16 cellular contexts compared by ENCODE assay signal in the genomic region with DNA sequence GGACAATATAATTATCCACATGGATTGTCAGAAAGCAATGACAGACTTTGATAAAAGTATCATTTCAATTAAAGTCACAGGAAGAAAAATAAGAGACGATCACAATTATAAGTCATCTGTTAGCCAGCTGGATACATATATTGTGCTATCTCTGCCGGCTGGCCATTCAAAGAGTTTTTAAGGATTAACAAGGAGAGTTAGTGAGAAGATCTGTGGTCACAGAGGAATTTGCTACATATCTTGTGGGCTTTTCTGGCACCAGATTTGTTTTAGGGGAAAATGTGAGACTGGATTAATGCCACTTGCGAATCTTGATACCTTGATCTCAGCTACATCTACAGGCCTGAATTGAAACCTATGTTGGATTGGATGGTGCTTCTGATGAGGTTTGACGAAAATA.
A peak's percentile ranks its signal among the peaks of the same experiment; 100 is the strongest.
DNase-seq lines count a peak whose midpoint lies in the region; ATAC-seq and TF ChIP-seq lines count a peak whose summit lies in the region.
"Had no signal": no experiment of that assay in that cellular context is flagged by ENCODE, and none has a peak within 500 bp of the region (broad histone marks: within the 10 kb centered on the region; RNA-seq: fewer than 3 reads in every experiment).

No MANE protein-coding gene starts in this region.

- H3K27me3 Mint-ChIP-seq in mesothelial cell of epicardium (ENCODE audit: low read depth) = no peaks in the 10 kb centered on the region
- H3K27me3 Mint-ChIP-seq: central memory CD8-positive, alpha-beta T cell had no signal

- no peak overlapping the region for H3K4me3 Mint-ChIP-seq in mesothelial cell of epicardium
- H3K4me3 Mint-ChIP-seq: central memory CD8-positive, alpha-beta T cell; endodermal cell had no signal

- H3K9me3 Mint-ChIP-seq in mesothelial cell of epicardium = peaks cover 8% of the 10 kb centered on the region
- H3K9me3 Mint-ChIP-seq: central memory CD8-positive, alpha-beta T cell had no signal

- DNase-seq in AG09319 (ENCODE audit: extremely low read depth, low read depth) = peak; percentile 37
- DNase-seq in HS-27A (ENCODE audit: low read depth) = peak; percentile 88
- DNase-seq in astrocyte of the hippocampus (ENCODE audit: low read depth, low spot score) = peak; percentile 77
- no peak for DNase-seq in mesothelial cell of epicardium (ENCODE audit: low spot score in 2 of 2, unreplicated experiment in 2 of 2)
- DNase-seq in NCI-H526 treated with DMSO at 0.1 percent for 48 hours (lab: John Stamatoyannopoulos, UW) = no peak
- no peak for DNase-seq in DMS 273 treated with DMSO at 0.1 percent for 48 hours (lab: John Stamatoyannopoulos, UW)
- DNase-seq in NCI-H1048 (lab: John Stamatoyannopoulos, UW) = no peak
- DNase-seq: activated naive CD4-positive, alpha-beta T cell; endodermal cell; MG63; NCI-H774; occipital lobe; stimulated activated naive CD4-positive, alpha-beta T cell; SW 1271 had no signal

- peaks cover 3% of the 10 kb centered on the region for H3K36me3 Mint-ChIP-seq in mesothelial cell of epicardium

- peaks cover 39% of the 10 kb centered on the region for H3K4me1 Mint-ChIP-seq in mesothelial cell of epicardium
- H3K4me1 Mint-ChIP-seq: central memory CD8-positive, alpha-beta T cell; endodermal cell had no signal

- no peak for ATAC-seq in HG02938 (IDR thresholded peaks at IDR 0.05; ENCODE audit: unreplicated experiment)

- TF ChIP-seq CTCF in AG09319 (IDR thresholded peaks at IDR 0.05; ENCODE audit: low read depth, low read length) = no peak
- no peak for TF ChIP-seq CTCF in mesothelial cell of epicardium (IDR thresholded peaks at IDR 0.05; ENCODE audit: unreplicated experiment)

- peak overlapping the region; percentile 26 for H3K27ac Mint-ChIP-seq in mesothelial cell of epicardium
- H3K27ac Mint-ChIP-seq: endodermal cell had no signal

Comparison
In these comparisons a context has a peak if more than half of its experiments do, and no peak if none do; other contexts are left out.
1. DNase-seq: peak in AG09319 (single experiment), HS-27A (single experiment) and astrocyte of the hippocampus (single experiment); none in mesothelial cell of epicardium (0 of 2), NCI-H526 treated with DMSO at 0.1 percent for 48 hours (single experiment), DMS 273 treated with DMSO at 0.1 percent for 48 hours (single experiment) and NCI-H1048 (single experiment).